ENCODE assay signal across 8 cellular contexts in genomic region chr7:100427762-100428198, GRCh38. TPM values are rescaled to one million over a fixed set of nuclear protein-coding genes. Genes with fewer than 3 reads are reported as not detected.
DNase-seq lines count a peak whose midpoint lies in the region; ATAC-seq and TF ChIP-seq lines count a peak whose summit lies in the region.

No MANE protein-coding gene starts in this region.

- DNase-seq in activated CD8-positive, alpha-beta memory T cell treated with anti-CD3 and anti-CD28 coated beads, Interleukin-2, amount 10 ng/mL, durations not matched to agents 7 days and 5 days, result no peak
- DNase-seq in activated CD8-positive, alpha-beta memory T cell treated with anti-CD3 and anti-CD28 coated beads, Interleukin-2, amount 50 U/mL, for 4 hours, result no peak
- DNase-seq in astrocyte of the cerebellum (ENCODE audit: low read depth), result no peak
- DNase-seq in left lung, result no peak
- no peak for DNase-seq in testis
- no peak for DNase-seq in NOMO-1 treated with dmso at 0.1 percent for 144 hours (lab: John Stamatoyannopoulos, UW; ENCODE audit: unreplicated experiment)
- no peak for DNase-seq in DMS53 (lab: John Stamatoyannopoulos, UW)

- H3K9me3 Mint-ChIP-seq in activated CD8-positive, alpha-beta memory T cell treated with anti-CD3 and anti-CD28 coated beads, Interleukin-2, amount 10 ng/mL, durations not matched to agents 7 days and 5 days (ENCODE audit: low read depth), result no peaks in the 10 kb centered on the region

- TF ChIP-seq CTCF in astrocyte of the cerebellum (IDR thresholded peaks at IDR 0.05; ENCODE audit: low read depth, low read length, missing control alignments) (no peak), left lung (IDR thresholded peaks at IDR 0.05) (no peak), testis (IDR thresholded peaks at IDR 0.05) (no peak)

- no peak for ATAC-seq in activated CD8-positive, alpha-beta memory T cell treated with anti-CD3 and anti-CD28 coated beads, Interleukin-2, amount 10 ng/mL, durations not matched to agents 7 days and 5 days
- ATAC-seq in left lung, result no peak
- ATAC-seq in GM18873 (IDR thresholded peaks at IDR 0.05; ENCODE audit: low FRiP score, unreplicated experiment), result no peak

- 36 to 39% methylated on average over 16 of the region's 16 CpGs for WGBS in testis, 2 donors

- H3K36me3 ChIP-seq in left lung (peaks cover 0 to 14% of the 10 kb centered on the region in 2 donors), testis (ENCODE audit: low read depth, missing control alignments) (no peaks in the 10 kb centered on the region)

- TF ChIP-seq POLR2A in testis (IDR thresholded peaks at IDR 0.05), result no peak

- no peak overlapping the region for H3K4me3 Mint-ChIP-seq in activated CD8-positive, alpha-beta memory T cell treated with anti-CD3 and anti-CD28 coated beads, Interleukin-2, amount 10 ng/mL, durations not matched to agents 7 days and 5 days

- H3K36me3 Mint-ChIP-seq in activated CD8-positive, alpha-beta memory T cell treated with anti-CD3 and anti-CD28 coated beads, Interleukin-2, amount 10 ng/mL, durations not matched to agents 7 days and 5 days, result peaks cover 17% of the 10 kb centered on the region

- H3K27ac ChIP-seq in left lung, result peak overlapping the region; percentile 99 to 100
- peak overlapping the region; percentile 99 for H3K27ac ChIP-seq in testis

- CTCF ChIA-PET in activated CD8-positive, alpha-beta memory T cell treated with anti-CD3 and anti-CD28 coated beads, Interleukin-2, amount 10 ng/mL, durations not matched to agents 7 days and 5 days (lab: Charles Lee), result interaction anchor here (1.1 to 4.7 kb wide), 8 partner anchors 12 to 83 kb away, joined by 4 to 22 read pairs (median 4); no protein-coding TSS in a partner anchor

- no peaks in the 10 kb centered on the region for H3K27me3 ChIP-seq in left lung
- no peaks in the 10 kb centered on the region for H3K27me3 ChIP-seq in testis

- intact Hi-C loops in left lung (cut with DNase I), result no loop called here
- intact Hi-C loops in testis (cut with DNase I; ENCODE audit: low total_unique reads), result no loop called here

- H3K4me1 ChIP-seq in left lung (peaks cover 10 to 39% of the 10 kb centered on the region in 2 donors), testis (peaks cover 23% of the 10 kb centered on the region)

- peaks cover 9% of the 10 kb centered on the region for H3K27me3 Mint-ChIP-seq in activated CD8-positive, alpha-beta memory T cell treated with anti-CD3 and anti-CD28 coated beads, Interleukin-2, amount 10 ng/mL, durations not matched to agents 7 days and 5 days

- in situ Hi-C loops in astrocyte of the cerebellum (cut with HindIII; ENCODE audit: low sequenced_read_pairs), result no loop called here

- H3K9me3 ChIP-seq in left lung, result no peaks in the 10 kb centered on the region
- H3K9me3 ChIP-seq in testis, result no peaks in the 10 kb centered on the region

- peaks cover 30% of the 10 kb centered on the region for H3K4me1 Mint-ChIP-seq in activated CD8-positive, alpha-beta memory T cell treated with anti-CD3 and anti-CD28 coated beads, Interleukin-2, amount 10 ng/mL, durations not matched to agents 7 days and 5 days

- peak overlapping the region; percentile 100 for H3K27ac Mint-ChIP-seq in activated CD8-positive, alpha-beta memory T cell treated with anti-CD3 and anti-CD28 coated beads, Interleukin-2, amount 10 ng/mL, durations not matched to agents 7 days and 5 days

- H3K4me3 ChIP-seq in astrocyte of the cerebellum (ENCODE audit: low read depth, low read length), result peak overlapping the region; percentile 65
- peak overlapping the region; percentile 93 to 99 for H3K4me3 ChIP-seq in left lung
- peak overlapping the region; percentile 85 to 94 for H3K4me3 ChIP-seq in testis

RNA-seq across cellular contexts. Expression of gene ZCWPW1, which starts 0.7 kb away (rescaled TPM):
- total RNA-seq in activated CD8-positive, alpha-beta memory T cell treated with anti-CD3 and anti-CD28 coated beads, Interleukin-2, amount 10 ng/mL, durations not matched to agents 7 days and 5 days, result 1 to 10 TPM; 2.6 to 3.3 TPM
- total RNA-seq in left lung (1 to 10 TPM; 2.9 to 4.1 TPM), testis (100 to 1,000 TPM in 1 of 2 donors, 10 to 100 TPM in 1; 83.5 to 145 TPM)
- polyA plus RNA-seq in testis (ENCODE audit: insufficient read depth, low read depth, low replicate concordance), result 96.5 TPM

RNA-seq across cellular contexts. Expression of gene MEPCE, which starts 1.9 kb away (rescaled TPM):
- 10 to 100 TPM; 42.4 to 50.2 TPM for total RNA-seq in activated CD8-positive, alpha-beta memory T cell treated with anti-CD3 and anti-CD28 coated beads, Interleukin-2, amount 10 ng/mL, durations not matched to agents 7 days and 5 days
- total RNA-seq in left lung (10 to 100 TPM; 25.0 to 33.0 TPM), testis (10 to 100 TPM; 74.6 to 89.3 TPM)
- 182 TPM for polyA plus RNA-seq in testis (ENCODE audit: insufficient read depth, low read depth, low replicate concordance)

RNA-seq across cellular contexts. Expression of gene PPP1R35, which starts 8.5 kb away (rescaled TPM):
- 100 to 1,000 TPM in 1 of 2 experiments, 10 to 100 TPM in 1; 77.6 to 101 TPM for total RNA-seq in activated CD8-positive, alpha-beta memory T cell treated with anti-CD3 and anti-CD28 coated beads, Interleukin-2, amount 10 ng/mL, durations not matched to agents 7 days and 5 days
- total RNA-seq in left lung, result 10 to 100 TPM; 22.7 to 27.0 TPM
- 100 to 1,000 TPM in 1 of 2 donors, 10 to 100 TPM in 1; 97.6 to 128 TPM for total RNA-seq in testis
- polyA plus RNA-seq in testis (ENCODE audit: insufficient read depth, low read depth, low replicate concordance), result 76.4 TPM

RNA-seq across cellular contexts. Expression of gene SPACDR, which starts 36.3 kb away (rescaled TPM):
- total RNA-seq in activated CD8-positive, alpha-beta memory T cell treated with anti-CD3 and anti-CD28 coated beads, Interleukin-2, amount 10 ng/mL, durations not matched to agents 7 days and 5 days, result 1 to 10 TPM; 3.8 to 5.0 TPM
- 1 to 10 TPM in 1 of 2 donors, under 1 TPM in 1; 0.41 to 1.9 TPM for total RNA-seq in left lung
- total RNA-seq in testis, result 10 to 100 TPM; 34.0 to 45.8 TPM
- 84.9 TPM for polyA plus RNA-seq in testis (ENCODE audit: insufficient read depth, low read depth, low replicate concordance)

RNA-seq across cellular contexts. Expression of gene TSC22D4, which starts 51.2 kb away (rescaled TPM):
- 100 to 1,000 TPM; 128 to 144 TPM for total RNA-seq in activated CD8-positive, alpha-beta memory T cell treated with anti-CD3 and anti-CD28 coated beads, Interleukin-2, amount 10 ng/mL, durations not matched to agents 7 days and 5 days
- 10 to 100 TPM; 50.1 to 55.6 TPM for total RNA-seq in left lung
- 100 to 1,000 TPM; 135 to 165 TPM for total RNA-seq in testis
- 57.4 TPM for polyA plus RNA-seq in testis (ENCODE audit: insufficient read depth, low read depth, low replicate concordance)

Comparison
In these comparisons a context has a peak if more than half of its experiments do, and no peak if none do; other contexts are left out.
1. RNA of gene ZCWPW1, which starts 0.7 kb away (total RNA-seq): 83.5 to 145 TPM in testis; 2.9 to 4.1 TPM in left lung and 2.6 to 3.3 TPM in activated CD8-positive, alpha-beta memory T cell treated with anti-CD3 and anti-CD28 coated beads, Interleukin-2, amount 10 ng/mL, durations not matched to agents 7 days and 5 days; every median in the first group is over 10 times any median in the second.
2. Peak in every context shown above with its lines, with median percentiles within 50 percentile points of each other: H3K4me3 ChIP-seq.